1 cellular context compared by ENCODE assay signal in the genomic region with DNA sequence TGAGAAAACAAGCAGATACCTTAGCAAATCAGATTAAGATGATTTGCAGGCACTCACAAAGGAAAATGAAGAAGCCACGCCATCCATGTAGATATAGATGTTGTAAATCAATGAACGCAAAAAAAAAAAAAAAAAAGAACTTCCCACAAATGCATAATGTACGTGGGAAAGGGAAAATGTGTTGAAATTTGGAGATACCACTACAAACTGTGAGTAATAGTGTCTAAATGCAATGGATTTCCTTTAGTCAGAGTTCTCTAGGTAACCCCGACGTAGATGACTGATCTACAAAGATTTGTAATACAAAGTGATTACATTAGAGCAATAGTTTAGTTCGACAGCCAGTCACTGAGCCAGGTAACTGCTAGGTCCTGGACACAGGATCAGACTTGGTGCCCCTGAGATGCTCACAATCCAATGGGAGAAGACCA.
TF ChIP-seq lines count a peak whose summit lies in the region.

No MANE protein-coding gene starts in this region.

TF ChIP-seq in GM23338, 12 proteins besides CTCF, POLR2A, EP300 and RAD21 (continued from another document):
- TF ChIP-seq, protein P1, sequence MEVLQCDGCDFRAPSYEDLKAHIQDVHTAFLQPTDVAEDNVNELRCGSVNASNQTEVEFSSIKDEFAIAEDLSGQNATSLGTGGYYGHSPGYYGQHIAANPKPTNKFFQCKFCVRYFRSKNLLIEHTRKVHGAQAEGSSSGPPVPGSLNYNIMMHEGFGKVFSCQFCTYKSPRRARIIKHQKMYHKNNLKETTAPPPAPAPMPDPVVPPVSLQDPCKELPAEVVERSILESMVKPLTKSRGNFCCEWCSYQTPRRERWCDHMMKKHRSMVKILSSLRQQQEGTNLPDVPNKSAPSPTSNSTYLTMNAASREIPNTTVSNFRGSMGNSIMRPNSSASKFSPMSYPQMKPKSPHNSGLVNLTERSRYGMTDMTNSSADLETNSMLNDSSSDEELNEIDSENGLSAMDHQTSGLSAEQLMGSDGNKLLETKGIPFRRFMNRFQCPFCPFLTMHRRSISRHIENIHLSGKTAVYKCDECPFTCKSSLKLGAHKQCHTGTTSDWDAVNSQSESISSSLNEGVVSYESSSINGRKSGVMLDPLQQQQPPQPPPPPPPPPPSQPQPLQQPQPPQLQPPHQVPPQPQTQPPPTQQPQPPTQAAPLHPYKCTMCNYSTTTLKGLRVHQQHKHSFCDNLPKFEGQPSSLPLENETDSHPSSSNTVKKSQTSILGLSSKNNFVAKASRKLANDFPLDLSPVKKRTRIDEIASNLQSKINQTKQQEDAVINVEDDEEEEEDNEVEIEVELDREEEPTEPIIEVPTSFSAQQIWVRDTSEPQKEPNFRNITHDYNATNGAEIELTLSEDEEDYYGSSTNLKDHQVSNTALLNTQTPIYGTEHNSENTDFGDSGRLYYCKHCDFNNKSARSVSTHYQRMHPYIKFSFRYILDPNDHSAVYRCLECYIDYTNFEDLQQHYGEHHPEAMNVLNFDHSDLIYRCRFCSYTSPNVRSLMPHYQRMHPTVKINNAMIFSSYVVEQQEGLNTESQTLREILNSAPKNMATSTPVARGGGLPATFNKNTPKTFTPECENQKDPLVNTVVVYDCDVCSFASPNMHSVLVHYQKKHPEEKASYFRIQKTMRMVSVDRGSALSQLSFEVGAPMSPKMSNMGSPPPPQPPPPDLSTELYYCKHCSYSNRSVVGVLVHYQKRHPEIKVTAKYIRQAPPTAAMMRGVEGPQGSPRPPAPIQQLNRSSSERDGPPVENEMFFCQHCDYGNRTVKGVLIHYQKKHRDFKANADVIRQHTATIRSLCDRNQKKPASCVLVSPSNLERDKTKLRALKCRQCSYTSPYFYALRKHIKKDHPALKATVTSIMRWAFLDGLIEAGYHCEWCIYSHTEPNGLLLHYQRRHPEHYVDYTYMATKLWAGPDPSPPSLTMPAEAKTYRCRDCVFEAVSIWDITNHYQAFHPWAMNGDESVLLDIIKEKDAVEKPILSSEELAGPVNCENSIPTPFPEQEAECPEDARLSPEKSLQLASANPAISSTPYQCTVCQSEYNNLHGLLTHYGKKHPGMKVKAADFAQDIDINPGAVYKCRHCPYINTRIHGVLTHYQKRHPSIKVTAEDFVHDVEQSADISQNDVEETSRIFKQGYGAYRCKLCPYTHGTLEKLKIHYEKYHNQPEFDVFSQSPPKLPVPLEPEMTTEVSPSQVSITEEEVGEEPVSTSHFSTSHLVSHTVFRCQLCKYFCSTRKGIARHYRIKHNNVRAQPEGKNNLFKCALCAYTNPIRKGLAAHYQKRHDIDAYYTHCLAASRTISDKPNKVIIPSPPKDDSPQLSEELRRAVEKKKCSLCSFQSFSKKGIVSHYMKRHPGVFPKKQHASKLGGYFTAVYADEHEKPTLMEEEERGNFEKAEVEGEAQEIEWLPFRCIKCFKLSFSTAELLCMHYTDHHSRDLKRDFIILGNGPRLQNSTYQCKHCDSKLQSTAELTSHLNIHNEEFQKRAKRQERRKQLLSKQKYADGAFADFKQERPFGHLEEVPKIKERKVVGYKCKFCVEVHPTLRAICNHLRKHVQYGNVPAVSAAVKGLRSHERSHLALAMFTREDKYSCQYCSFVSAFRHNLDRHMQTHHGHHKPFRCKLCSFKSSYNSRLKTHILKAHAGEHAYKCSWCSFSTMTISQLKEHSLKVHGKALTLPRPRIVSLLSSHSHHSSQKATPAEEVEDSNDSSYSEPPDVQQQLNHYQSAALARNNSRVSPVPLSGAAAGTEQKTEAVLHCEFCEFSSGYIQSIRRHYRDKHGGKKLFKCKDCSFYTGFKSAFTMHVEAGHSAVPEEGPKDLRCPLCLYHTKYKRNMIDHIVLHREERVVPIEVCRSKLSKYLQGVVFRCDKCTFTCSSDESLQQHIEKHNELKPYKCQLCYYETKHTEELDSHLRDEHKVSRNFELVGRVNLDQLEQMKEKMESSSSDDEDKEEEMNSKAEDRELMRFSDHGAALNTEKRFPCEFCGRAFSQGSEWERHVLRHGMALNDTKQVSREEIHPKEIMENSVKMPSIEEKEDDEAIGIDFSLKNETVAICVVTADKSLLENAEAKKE (CRISPR knock-in tag; IDR thresholded peaks at IDR 0.05): no peak
- TF ChIP-seq STAT1 (IDR thresholded peaks at IDR 0.05; ENCODE audit: unreplicated experiment): no peak
- no peak for TF ChIP-seq CREB1 (CRISPR knock-in tag; IDR thresholded peaks at IDR 0.05; ENCODE audit: low read depth)
- TF ChIP-seq, protein P2, sequence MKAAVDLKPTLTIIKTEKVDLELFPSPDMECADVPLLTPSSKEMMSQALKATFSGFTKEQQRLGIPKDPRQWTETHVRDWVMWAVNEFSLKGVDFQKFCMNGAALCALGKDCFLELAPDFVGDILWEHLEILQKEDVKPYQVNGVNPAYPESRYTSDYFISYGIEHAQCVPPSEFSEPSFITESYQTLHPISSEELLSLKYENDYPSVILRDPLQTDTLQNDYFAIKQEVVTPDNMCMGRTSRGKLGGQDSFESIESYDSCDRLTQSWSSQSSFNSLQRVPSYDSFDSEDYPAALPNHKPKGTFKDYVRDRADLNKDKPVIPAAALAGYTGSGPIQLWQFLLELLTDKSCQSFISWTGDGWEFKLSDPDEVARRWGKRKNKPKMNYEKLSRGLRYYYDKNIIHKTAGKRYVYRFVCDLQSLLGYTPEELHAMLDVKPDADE (IDR thresholded peaks at IDR 0.05): no peak
- TF ChIP-seq JUNB (IDR thresholded peaks at IDR 0.05; ENCODE audit: unreplicated experiment): no peak
